ENCODE assay signal across 19 cellular contexts in genomic region chr3:136152963-136153362, GRCh38. TPM values are rescaled to one million over a fixed set of nuclear protein-coding genes. Genes with fewer than 3 reads are reported as not detected.
A peak's percentile ranks its signal among the peaks of the same experiment; 100 is the strongest.
DNase-seq lines count a peak whose midpoint lies in the region; ATAC-seq, FAIRE-seq and TF ChIP-seq lines count a peak whose summit lies in the region.
"Had no signal": no experiment of that assay in that cellular context is flagged by ENCODE, and none has a peak within 500 bp of the region (broad histone marks: within the 10 kb centered on the region; RNA-seq: fewer than 3 reads in every experiment).

No MANE protein-coding gene starts in this region.

- H3K9me3 ChIP-seq in keratinocyte (ENCODE audit: control insufficient read depth, low read depth, low read length): no peaks in the 10 kb centered on the region
- H3K9me3 ChIP-seq: esophagus squamous epithelium, tibial artery had no signal

- H3K36me3 Mint-ChIP-seq in stimulated activated naive CD8-positive, alpha-beta T cell treated with anti-CD3 and anti-CD28 coated beads, Interleukin-15, Interleukin-2, amounts not matched to agents 100 ng/mL and 50 ng/mL, for 24 hours (ENCODE audit: low read depth): peaks cover 47% of the 10 kb centered on the region
- peaks cover 23% of the 10 kb centered on the region for H3K36me3 Mint-ChIP-seq in activated CD4-positive, alpha-beta memory T cell treated with anti-CD3 and anti-CD28 coated beads for 36 hours

- intact Hi-C loops in activated CD4-positive, alpha-beta memory T cell treated with anti-CD3 and anti-CD28 coated beads for 36 hours (cut with micrococcal nuclease): no loop called here

- peaks cover 2% of the 10 kb centered on the region for H4K20me1 ChIP-seq in keratinocyte (ENCODE audit: control insufficient read depth, extremely low read depth, insufficient read depth, low read length)

- peaks cover 1 to 15% of the 10 kb centered on the region in 2 experiments for H3K36me3 ChIP-seq in keratinocyte (ENCODE audit: control insufficient read depth in 2 of 2, extremely low read depth in 1 of 2, insufficient read depth in 2 of 2, low read length in 2 of 2)

- no peaks in the 10 kb centered on the region for H3K27me3 ChIP-seq in keratinocyte (ENCODE audit: control insufficient read depth, extremely low read depth, insufficient read depth, low read length)
- H3K27me3 ChIP-seq: esophagus squamous epithelium, tibial artery had no signal

- H3K27ac Mint-ChIP-seq in stimulated activated naive CD8-positive, alpha-beta T cell treated with anti-CD3 and anti-CD28 coated beads, Interleukin-15, Interleukin-2, amounts not matched to agents 100 ng/mL and 50 ng/mL, for 24 hours: peak overlapping the region; percentile 23
- peak overlapping the region; percentile 47 for H3K27ac Mint-ChIP-seq in activated CD4-positive, alpha-beta memory T cell treated with anti-CD3 and anti-CD28 coated beads for 36 hours
- peak overlapping the region; percentile 54 to 89 for H3K27ac Mint-ChIP-seq in stimulated activated naive CD8-positive, alpha-beta T cell treated with anti-CD3 and anti-CD28 coated beads, Interleukin-15, amount 100 ng/mL, for 72 hours
- H3K27ac Mint-ChIP-seq: nephron had no signal

- no peak overlapping the region for H3K4me3 ChIP-seq in keratinocyte (ENCODE audit: control insufficient read depth in 2 of 3, extremely low read depth in 1 of 3, insufficient read depth in 2 of 3, low read depth in 1 of 3, low read length in 3 of 3)
- H3K4me3 ChIP-seq: esophagus squamous epithelium, tibial artery had no signal

- TF ChIP-seq CTCF in keratinocyte (optimal IDR thresholded peaks at IDR 0.05 in 1 of 3, IDR thresholded peaks at IDR 0.05 in 1 of 3, conservative IDR thresholded peaks at IDR 0.05 in 1 of 3; ENCODE audit: extremely low read depth in 1 of 3, insufficient read depth in 2 of 3, low read length in 3 of 3): no peak

- POLR2A ChIA-PET in activated CD4-positive, alpha-beta memory T cell treated with anti-CD3 and anti-CD28 coated beads for 36 hours (lab: Charles Lee): no interaction called here
- POLR2A ChIA-PET in HEK293T (lab: Yijun Ruan, JAX): no interaction called here

- peaks cover 76% of the 10 kb centered on the region for H3K4me1 Mint-ChIP-seq in stimulated activated naive CD8-positive, alpha-beta T cell treated with anti-CD3 and anti-CD28 coated beads, Interleukin-15, Interleukin-2, amounts not matched to agents 100 ng/mL and 50 ng/mL, for 24 hours (ENCODE audit: low read depth)
- H3K4me1 Mint-ChIP-seq in activated CD4-positive, alpha-beta memory T cell treated with anti-CD3 and anti-CD28 coated beads for 36 hours (ENCODE audit: low read depth): peaks cover 73% of the 10 kb centered on the region
- H3K4me1 Mint-ChIP-seq in stimulated activated naive CD8-positive, alpha-beta T cell treated with anti-CD3 and anti-CD28 coated beads, Interleukin-15, amount 100 ng/mL, for 72 hours: peaks cover 83% of the 10 kb centered on the region

- peaks cover 3% of the 10 kb centered on the region for H3K9me1 ChIP-seq in keratinocyte (ENCODE audit: control insufficient read depth, extremely low read depth, insufficient read depth, low read length)

- peaks cover 36% of the 10 kb centered on the region for H3K4me1 ChIP-seq in keratinocyte (ENCODE audit: control insufficient read depth, extremely low read depth, insufficient read depth, low read length)

- H3K4me3 Mint-ChIP-seq in stimulated activated naive CD8-positive, alpha-beta T cell treated with anti-CD3 and anti-CD28 coated beads, Interleukin-15, Interleukin-2, amounts not matched to agents 100 ng/mL and 50 ng/mL, for 24 hours: no peak overlapping the region
- no peak overlapping the region for H3K4me3 Mint-ChIP-seq in activated CD4-positive, alpha-beta memory T cell treated with anti-CD3 and anti-CD28 coated beads for 36 hours
- peak overlapping the region in 1 of 2 donors; percentile 34 for H3K4me3 Mint-ChIP-seq in stimulated activated naive CD8-positive, alpha-beta T cell treated with anti-CD3 and anti-CD28 coated beads, Interleukin-15, amount 100 ng/mL, for 72 hours
- H3K4me3 Mint-ChIP-seq: nephron had no signal

- ATAC-seq in stimulated activated naive CD8-positive, alpha-beta T cell treated with anti-CD3 and anti-CD28 coated beads, Interleukin-15, Interleukin-2, amounts not matched to agents 100 U/mL and 50 U/mL, for 24 hours: no peak
- ATAC-seq in stimulated activated naive CD8-positive, alpha-beta T cell treated with anti-CD3 and anti-CD28 coated beads, Interleukin-15, amount 100 ng/mL, for 72 hours: no peak

- H3K9ac ChIP-seq in keratinocyte (ENCODE audit: control insufficient read depth, extremely low read depth, insufficient read depth, low read length): no peak overlapping the region

- dilution Hi-C loops in keratinocyte (cut with MboI; ENCODE audit: extremely low pct_ligation_motif_present, low sequenced_read_pairs): no loop called here

- no peaks in the 10 kb centered on the region for H3K27me3 Mint-ChIP-seq in stimulated activated naive CD8-positive, alpha-beta T cell treated with anti-CD3 and anti-CD28 coated beads, Interleukin-15, Interleukin-2, amounts not matched to agents 100 ng/mL and 50 ng/mL, for 24 hours
- no peaks in the 10 kb centered on the region for H3K27me3 Mint-ChIP-seq in activated CD4-positive, alpha-beta memory T cell treated with anti-CD3 and anti-CD28 coated beads for 36 hours
- no peaks in the 10 kb centered on the region for H3K27me3 Mint-ChIP-seq in stimulated activated naive CD8-positive, alpha-beta T cell treated with anti-CD3 and anti-CD28 coated beads, Interleukin-15, amount 100 ng/mL, for 72 hours

- H3K9me3 Mint-ChIP-seq in stimulated activated naive CD8-positive, alpha-beta T cell treated with anti-CD3 and anti-CD28 coated beads, Interleukin-15, Interleukin-2, amounts not matched to agents 100 ng/mL and 50 ng/mL, for 24 hours: no peaks in the 10 kb centered on the region
- no peaks in the 10 kb centered on the region for H3K9me3 Mint-ChIP-seq in activated CD4-positive, alpha-beta memory T cell treated with anti-CD3 and anti-CD28 coated beads for 36 hours
- H3K9me3 Mint-ChIP-seq in stimulated activated naive CD8-positive, alpha-beta T cell treated with anti-CD3 and anti-CD28 coated beads, Interleukin-15, amount 100 ng/mL, for 72 hours: no peaks in the 10 kb centered on the region
- H3K9me3 Mint-ChIP-seq: nephron had no signal

- peak overlapping the region; percentile 29 for H3K4me2 ChIP-seq in keratinocyte (ENCODE audit: control insufficient read depth, extremely low read depth, insufficient read depth, low read depth, low read length)

- H3K27ac ChIP-seq in keratinocyte (ENCODE audit: control insufficient read depth, insufficient read depth, low read length): peak overlapping the region; percentile 77
- H3K27ac ChIP-seq: esophagus squamous epithelium, tibial artery had no signal

- no peak for DNase-seq in stimulated activated naive CD8-positive, alpha-beta T cell treated with anti-CD3 and anti-CD28 coated beads, Interleukin-15, Interleukin-2, amounts not matched to agents 100 U/mL and 50 U/mL, for 24 hours
- no peak for DNase-seq in activated CD4-positive, alpha-beta memory T cell treated with anti-CD3 and anti-CD28 coated beads for 36 hours
- DNase-seq in keratinocyte (ENCODE audit: low read depth, low spot score) (no peak), A172 (ENCODE audit: low spot score) (no peak), OCI-M2 (lab: John Stamatoyannopoulos, UW; ENCODE audit: unreplicated experiment) (no peak), HEK293T (ENCODE audit: extremely low spot score) (no peak)
- DNase-seq in stimulated activated naive CD8-positive, alpha-beta T cell treated with anti-CD3 and anti-CD28 coated beads, Interleukin-15, amount 100 ng/mL, for 72 hours: no peak
- DNase-seq: activated CD8-positive, alpha-beta memory T cell treated with anti-CD3 and anti-CD28 coated beads, Interleukin-2, amount 50 U/mL, for 4 hours; COR-L47; effector CD8-positive, alpha-beta T cell; EL; esophagus squamous epithelium; mesendoderm; NCI-H1417 treated with DMSO at 0.1 percent for 48 hours; NCI-H510A treated with DMSO at 0.1 percent for 48 hours; stimulated activated naive CD4-positive, alpha-beta T cell; tibial artery had no signal

- peaks cover 96% of the 10 kb centered on the region for H3K79me2 ChIP-seq in keratinocyte (ENCODE audit: control insufficient read depth, insufficient read depth, low read length)

- no peak overlapping the region for H2AFZ ChIP-seq in keratinocyte (ENCODE audit: control insufficient read depth, low read length)

- CTCF ChIA-PET in activated CD4-positive, alpha-beta memory T cell treated with anti-CD3 and anti-CD28 coated beads for 36 hours (lab: Charles Lee): no interaction called here
- CTCF ChIA-PET in HEK293T (lab: Yijun Ruan, JAX): no interaction called here

- FAIRE-seq in keratinocyte (lab: Jason Lieb, UNC): no peak

TF ChIP-seq in HEK293T, 16 proteins besides CTCF, POLR2A, EP300 and RAD21 (continues in another document):
- TF ChIP-seq L3MBTL2 (conservative IDR thresholded peaks at IDR 0.05) (no peak), ELF4 (IDR thresholded peaks at IDR 0.05) (no peak), SP1 (IDR thresholded peaks at IDR 0.05) (no peak), CTBP1 (IDR thresholded peaks at IDR 0.05; ENCODE audit: borderline replicate concordance) (no peak), FOXK2 (IDR thresholded peaks at IDR 0.05) (no peak), BHLHE40 (IDR thresholded peaks at IDR 0.05; ENCODE audit: borderline replicate concordance) (no peak), TARDBP (IDR thresholded peaks at IDR 0.05) (no peak), ARNT (IDR thresholded peaks at IDR 0.05) (no peak), ZNF384 (IDR thresholded peaks at IDR 0.05) (no peak), PKNOX1 (IDR thresholded peaks at IDR 0.05) (no peak)

RNA-seq across cellular contexts. Expression of gene MSL2, which starts 43.2 kb away (rescaled TPM):
- total RNA-seq in activated CD4-positive, alpha-beta memory T cell treated with anti-CD3 and anti-CD28 coated beads for 36 hours: 10 to 100 TPM; 37.2 to 38.5 TPM
- 4.1 to 10.3 TPM (median 9.5 TPM) in 3 replicates for polyA plus RNA-seq in keratinocyte
- polyA plus RNA-seq in keratinocyte (2011; ENCODE audit: low read depth): 3.2 TPM
- 3.2 and 8.6 TPM in 2 replicates for polyA plus RNA-seq in keratinocyte (2011; cell fraction: cytosol; rRNA removed)
- 10.3 and 11.5 TPM in 2 replicates for polyA plus RNA-seq in keratinocyte (2011; cell fraction: nucleus; rRNA removed)
- 6.6 and 11.0 TPM in 2 replicates for polyA plus RNA-seq in keratinocyte (2012; ENCODE audit: low replicate concordance)
- 12.4 to 22.8 TPM (median 15.4 TPM) in 3 replicates for polyA minus RNA-seq in keratinocyte
- polyA minus RNA-seq in keratinocyte (2011; cell fraction: cytosol; rRNA and poly(A)+ RNA removed): 11.1 TPM
- 8.1 and 15.7 TPM in 2 replicates for polyA minus RNA-seq in keratinocyte (2011; cell fraction: nucleus; rRNA and poly(A)+ RNA removed)
- 10.1 and 20.7 TPM in 2 replicates for total RNA-seq in A172 (2014; rRNA removed; shearing (Covaris generic))
